In the genomic region with DNA sequence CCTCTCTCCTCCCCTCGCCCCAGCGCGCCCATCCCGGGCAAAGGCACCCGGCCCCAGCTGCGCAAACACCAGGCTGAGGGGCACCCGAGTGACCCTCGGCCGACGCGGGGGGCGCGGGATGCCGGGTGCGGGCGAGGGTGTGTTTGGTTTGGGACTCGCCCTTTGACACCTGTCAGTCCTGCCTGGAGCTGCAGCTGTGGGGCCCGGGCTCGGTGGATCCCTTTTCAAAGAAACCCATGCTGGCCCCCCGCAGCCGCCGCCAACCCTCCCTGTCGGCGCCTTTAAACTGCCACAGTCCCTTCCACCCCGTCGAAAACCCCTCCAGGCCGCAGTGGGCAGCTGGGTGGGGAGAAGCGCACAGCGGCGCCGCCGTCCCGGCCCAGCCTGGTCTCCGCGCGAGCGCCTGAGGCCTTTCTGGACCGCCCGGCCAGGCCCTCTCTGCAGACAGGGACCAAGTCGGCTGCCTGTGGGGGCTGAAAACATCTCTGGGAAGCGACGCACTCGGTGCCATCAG, we compare ENCODE assay signal across 16 cellular contexts. TPM values are rescaled to one million over a fixed set of nuclear protein-coding genes. Genes with fewer than 3 reads are reported as not detected.
"Had no signal": no experiment of that assay in that cellular context is flagged by ENCODE, and none has a peak within 500 bp of the region (broad histone marks: within the 10 kb centered on the region; RNA-seq: fewer than 3 reads in every experiment).

No MANE protein-coding gene starts in this region.

- H3K36me3 Mint-ChIP-seq: activated naive CD4-positive, alpha-beta T cell treated with anti-CD3 and anti-CD28 coated beads, Interleukin-2, amount 50 U/mL, for 24 hours; brain had no signal

- ATAC-seq: activated CD4-positive, CD25-positive, alpha-beta regulatory T cell treated with anti-CD3 and anti-CD28 coated beads, Interleukin-2, amount 50 U/mL, for 24 hours; esophagus mucosa; left colon; naive thymus-derived CD4-positive, alpha-beta T cell had no signal

- H3K9me3 ChIP-seq: neutrophil, right atrium auricular region, thoracic aorta had no signal

- DNase-seq: activated effector memory CD4-positive, alpha-beta T cell treated with Interleukin-2 at 50 U/mL for 16 hours; activated T-cell treated with anti-CD3 and anti-CD28 coated beads, Interleukin-2, amount 50 U/mL, for 1 hour; cerebellar nuclear complex; left colon; naive thymus-derived CD4-positive, alpha-beta T cell had no signal

- H3K9me3 Mint-ChIP-seq: activated naive CD4-positive, alpha-beta T cell treated with anti-CD3 and anti-CD28 coated beads, Interleukin-2, amount 50 U/mL, for 24 hours; stimulated activated naive CD8-positive, alpha-beta T cell treated with anti-CD3 and anti-CD28 coated beads, Interleukin-15, Interleukin-2, amounts not matched to agents 100 ng/mL and 50 ng/mL, for 24 hours had no signal

- H3K4me3 Mint-ChIP-seq: stimulated activated naive CD8-positive, alpha-beta T cell treated with anti-CD3 and anti-CD28 coated beads, Interleukin-15, Interleukin-2, amounts not matched to agents 100 ng/mL and 50 ng/mL, for 24 hours had no signal

- H3K27ac ChIP-seq: neutrophil, right atrium auricular region, thoracic aorta had no signal

- H3K27ac Mint-ChIP-seq: activated naive CD4-positive, alpha-beta T cell treated with anti-CD3 and anti-CD28 coated beads, Interleukin-2, amount 50 U/mL, for 24 hours; brain; naive thymus-derived CD4-positive, alpha-beta T cell; stimulated activated naive CD8-positive, alpha-beta T cell treated with anti-CD3 and anti-CD28 coated beads, Interleukin-15, Interleukin-2, amounts not matched to agents 100 ng/mL and 50 ng/mL, for 24 hours had no signal

- H3K36me3 ChIP-seq: neutrophil, right atrium auricular region, thoracic aorta had no signal

RNA-seq across cellular contexts. Expression of a gene that starts 5.5 kb away (rescaled TPM):
- total RNA-seq: dermis microvascular lymphatic vessel endothelial cell; lung microvascular endothelial cell; mononuclear cell; naive thymus-derived CD4-positive, alpha-beta T cell; right atrium auricular region had no signal
